In the genomic region with DNA sequence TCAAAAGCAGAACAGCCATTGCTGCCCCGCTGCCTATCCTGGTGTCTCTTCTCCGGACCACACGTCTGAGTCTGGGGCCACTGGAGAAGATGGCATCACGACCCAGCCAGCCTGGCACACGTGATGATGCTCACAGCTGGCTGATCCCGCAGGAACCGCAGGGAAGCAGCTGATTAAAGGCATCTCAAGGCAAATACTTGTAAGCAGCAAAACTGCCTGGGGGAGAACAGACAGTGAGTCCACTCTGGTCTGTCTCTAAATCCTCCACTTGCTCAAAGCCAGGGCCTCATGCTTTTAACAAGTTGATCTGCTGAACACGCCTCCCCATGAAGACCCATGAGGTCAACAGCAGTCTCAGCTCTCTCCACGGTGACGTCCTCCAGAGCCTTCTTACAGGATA, we compare ENCODE assay signal across 28 cellular contexts.
DNase-seq lines count a peak whose midpoint lies in the region; ATAC-seq and TF ChIP-seq lines count a peak whose summit lies in the region.
"Had no signal": no experiment of that assay in that cellular context is flagged by ENCODE, and none has a peak within 500 bp of the region (broad histone marks: within the 10 kb centered on the region; RNA-seq: fewer than 3 reads in every experiment).

No MANE protein-coding gene starts in this region.

- peaks cover 0 to 72% (median 0%) of the 10 kb centered on the region in 3 donors for H3K27me3 ChIP-seq in stomach

- intact Hi-C loops in stomach (cut with DNase I; ENCODE audit: low total_unique reads): no loop called here

- TF ChIP-seq EP300 in stomach (IDR thresholded peaks at IDR 0.05): no peak

- H3K9me3 ChIP-seq in T-helper 17 cell (ENCODE audit: control insufficient read depth, low read length, poor library complexity, severe bottlenecking) (no peaks in the 10 kb centered on the region), stomach (no peaks in the 10 kb centered on the region)
- H3K9me3 ChIP-seq: A549, Caco-2, SJSA1 had no signal

- H3K4me1 ChIP-seq in stomach: no peaks in the 10 kb centered on the region
- H3K4me1 ChIP-seq: Caco-2, SJSA1 had no signal

- 75 to 83% (median 81%) methylated on average over 6 to 10 of the region's 10 CpGs for WGBS in stomach, 5 donors

- TF ChIP-seq CTCF in stomach (IDR thresholded peaks at IDR 0.05): no peak

- H3K4me3 ChIP-seq in stomach: no peak overlapping the region
- H3K4me3 ChIP-seq: A549, K562, SJSA1 had no signal

- H3K27me3 Mint-ChIP-seq in T-helper 17 cell: peaks cover 8% of the 10 kb centered on the region

- peaks cover 8% of the 10 kb centered on the region for H3K4me1 Mint-ChIP-seq in T-helper 17 cell

- no peak for TF ChIP-seq POLR2A in stomach (IDR thresholded peaks at IDR 0.05)

- H3K27ac Mint-ChIP-seq in T-helper 17 cell: peak overlapping the region; percentile 71
- H3K27ac Mint-ChIP-seq: B cell; CD8-positive, alpha-beta T cell had no signal

- H3K36me3 Mint-ChIP-seq in T-helper 17 cell (ENCODE audit: low read depth): peaks cover 3% of the 10 kb centered on the region
- H3K36me3 Mint-ChIP-seq: CD8-positive, alpha-beta T cell had no signal

- no peaks in the 10 kb centered on the region for H3K36me3 ChIP-seq in stomach
- H3K36me3 ChIP-seq: SJSA1 had no signal

- H3K4me3 Mint-ChIP-seq in T-helper 17 cell: no peak overlapping the region
- H3K4me3 Mint-ChIP-seq: B cell; CD8-positive, alpha-beta T cell had no signal

- no peak for ATAC-seq in T-helper 17 cell
- ATAC-seq: A549; CD8-positive, alpha-beta T cell; K562; PC-3; Right ventricle myocardium inferior had no signal

- H3K27ac ChIP-seq in stomach: no peak overlapping the region
- H3K27ac ChIP-seq: A549, C4-2B, SJSA1 had no signal

- peak; percentile 6 for DNase-seq in LHCN-M2 (ENCODE audit: low read depth)
- no peak for DNase-seq in T-helper 17 cell
- peak; percentile 84 for DNase-seq in myocyte (ENCODE audit: low read depth)
- DNase-seq in stomach: peak; percentile 5
- no peak for DNase-seq in activated naive CD4-positive, alpha-beta T cell treated with anti-CD3 and anti-CD28 coated beads, Interleukin-2, amount 50 U/mL, for 16 hours
- no peak for DNase-seq in medulla oblongata (ENCODE audit: extremely low spot score)
- no peak for DNase-seq in AG08396 (ENCODE audit: low spot score)
- DNase-seq: Caco-2; CD8-positive, alpha-beta T cell; GF-D8; GOT3; HCEC 1CT; Kasumi-1; NCI-H1105 treated with DMSO at 0.1 percent for 48 hours; NCI-H146; NCI-H1930; NCI-H2107; NCI-H446 treated with DMSO at 0.1 percent for 48 hours; NCI-H526; NCI-H82; NK-92 treated with Interleukin-12 subunit alpha and Interleukin-12 subunit beta, amount 100 ng/mL, for 24 hours; PC-3 had no signal

Comparison
In these comparisons a context has a peak if more than half of its experiments do, and no peak if none do; other contexts are left out.
1. DNase-seq: peak in LHCN-M2 (single experiment), myocyte (single experiment) and stomach (single experiment); none in T-helper 17 cell (0 of 3), activated naive CD4-positive, alpha-beta T cell treated with anti-CD3 and anti-CD28 coated beads, Interleukin-2, amount 50 U/mL, for 16 hours (single experiment), medulla oblongata (single experiment) and AG08396 (single experiment).